ENCODE assay signal across 11 cellular contexts in the genomic region with DNA sequence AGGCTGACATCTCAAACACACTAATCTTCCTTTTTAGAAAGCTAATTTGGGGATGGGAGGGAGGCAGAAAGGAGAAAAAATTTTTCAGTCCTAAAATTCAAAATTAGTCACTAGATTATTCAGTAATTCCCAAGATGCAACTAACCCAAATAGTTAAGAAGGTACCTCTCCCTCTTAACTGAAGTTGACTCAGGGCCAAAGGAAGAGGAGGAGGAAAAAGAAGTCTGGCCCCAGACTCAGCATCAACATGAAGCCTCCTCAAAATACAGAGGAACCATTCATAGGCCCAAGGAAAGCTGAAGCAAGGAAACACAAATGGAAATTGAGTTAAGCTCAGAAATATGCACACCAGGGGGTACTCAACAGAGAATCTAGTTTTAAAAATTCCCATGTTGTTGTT. TPM values are rescaled to one million over a fixed set of nuclear protein-coding genes. Genes with fewer than 3 reads are reported as not detected.
DNase-seq lines count a peak whose midpoint lies in the region; ATAC-seq and TF ChIP-seq lines count a peak whose summit lies in the region.
"Had no signal": no experiment of that assay in that cellular context is flagged by ENCODE, and none has a peak within 500 bp of the region (broad histone marks: within the 10 kb centered on the region; RNA-seq: fewer than 3 reads in every experiment).

No MANE protein-coding gene starts in this region.

- H3K79me2 ChIP-seq in hepatocyte, result peaks cover 80% of the 10 kb centered on the region

- CTCF ChIA-PET in activated CD4-positive, alpha-beta T cell treated with anti-CD3 and anti-CD28 coated beads, Interleukin-2, amount 10 ng/mL, durations not matched to agents 7 days and 5 days (lab: Charles Lee), result interaction anchor here (0.7 to 1.6 kb wide), 3 partner anchors 11 to 121 kb away, joined by 3 to 4 read pairs (median 3); no protein-coding TSS in a partner anchor

- TF ChIP-seq CTCF in hepatocyte (IDR thresholded peaks at IDR 0.05; ENCODE audit: poor library complexity), result no peak

- ATAC-seq in activated naive CD8-positive, alpha-beta T cell treated with anti-CD3 and anti-CD28 coated beads, Interleukin-2, amount 50 U/mL, for 24 hours, result no peak
- no peak for ATAC-seq in GM18519 (IDR thresholded peaks at IDR 0.05; ENCODE audit: low FRiP score, unreplicated experiment)

- DNase-seq in activated CD4-positive, alpha-beta T cell treated with anti-CD3 and anti-CD28 coated beads, Interleukin-2, amount 10 ng/mL, durations not matched to agents 7 days and 5 days, result no peak
- DNase-seq in activated CD4-positive, alpha-beta T cell treated with anti-CD3 and anti-CD28 coated beads for 48 hours, result no peak
- no peak for DNase-seq in activated naive CD8-positive, alpha-beta T cell treated with anti-CD3 and anti-CD28 coated beads, Interleukin-2, amount 50 U/mL, for 24 hours
- DNase-seq in hepatocyte (ENCODE audit: low spot score), result no peak
- no peak for DNase-seq in amniotic stem cell (lab: John Stamatoyannopoulos, UW)
- no peak for DNase-seq in retina
- DNase-seq: CD4-positive, alpha-beta T cell had no signal

- POLR2A ChIA-PET in activated CD4-positive, alpha-beta T cell treated with anti-CD3 and anti-CD28 coated beads, Interleukin-2, amount 10 ng/mL, durations not matched to agents 7 days and 5 days (lab: Charles Lee), result no interaction called here

- peaks cover 33% of the 10 kb centered on the region for H3K4me1 Mint-ChIP-seq in activated CD4-positive, alpha-beta T cell treated with anti-CD3 and anti-CD28 coated beads, Interleukin-2, amount 10 ng/mL, durations not matched to agents 7 days and 5 days
- H3K4me1 Mint-ChIP-seq in activated naive CD8-positive, alpha-beta T cell treated with anti-CD3 and anti-CD28 coated beads, Interleukin-2, amount 50 U/mL, for 24 hours, result peaks cover 38% of the 10 kb centered on the region

- H3K27ac ChIP-seq in hepatocyte (peak overlapping the region; percentile 91), temporal lobe (ENCODE audit: low read depth, low read length) (peak overlapping the region; percentile 73)

- H3K27ac Mint-ChIP-seq in activated CD4-positive, alpha-beta T cell treated with anti-CD3 and anti-CD28 coated beads, Interleukin-2, amount 10 ng/mL, durations not matched to agents 7 days and 5 days, result peak overlapping the region; percentile 42
- peak overlapping the region; percentile 26 for H3K27ac Mint-ChIP-seq in activated naive CD8-positive, alpha-beta T cell treated with anti-CD3 and anti-CD28 coated beads, Interleukin-2, amount 50 U/mL, for 24 hours
- H3K27ac Mint-ChIP-seq: CD4-positive, alpha-beta T cell had no signal

- no peaks in the 10 kb centered on the region for H3K36me3 ChIP-seq in hepatocyte (replicated peaks; ENCODE audit: insufficient read depth, low read depth)

- no peaks in the 10 kb centered on the region for H3K27me3 Mint-ChIP-seq in activated CD4-positive, alpha-beta T cell treated with anti-CD3 and anti-CD28 coated beads, Interleukin-2, amount 10 ng/mL, durations not matched to agents 7 days and 5 days
- H3K27me3 Mint-ChIP-seq in activated naive CD8-positive, alpha-beta T cell treated with anti-CD3 and anti-CD28 coated beads, Interleukin-2, amount 50 U/mL, for 24 hours, result no peaks in the 10 kb centered on the region
- H3K27me3 Mint-ChIP-seq: CD4-positive, alpha-beta T cell; IgD-negative memory B cell had no signal

- no peak overlapping the region for H3K4me3 ChIP-seq in hepatocyte

- peaks cover 37% of the 10 kb centered on the region for H3K36me3 Mint-ChIP-seq in activated CD4-positive, alpha-beta T cell treated with anti-CD3 and anti-CD28 coated beads, Interleukin-2, amount 10 ng/mL, durations not matched to agents 7 days and 5 days (ENCODE audit: low read depth)
- H3K36me3 Mint-ChIP-seq in activated naive CD8-positive, alpha-beta T cell treated with anti-CD3 and anti-CD28 coated beads, Interleukin-2, amount 50 U/mL, for 24 hours (ENCODE audit: low read depth), result peaks cover 25% of the 10 kb centered on the region

- no peaks in the 10 kb centered on the region for H4K20me1 ChIP-seq in hepatocyte (ENCODE audit: insufficient read depth, poor library complexity, severe bottlenecking)

- H3K27me3 ChIP-seq in hepatocyte, result no peaks in the 10 kb centered on the region

- H3K9me2 ChIP-seq in hepatocyte (replicated peaks; ENCODE audit: insufficient read depth), result no peaks in the 10 kb centered on the region

- no peaks in the 10 kb centered on the region for H3K9me3 Mint-ChIP-seq in activated CD4-positive, alpha-beta T cell treated with anti-CD3 and anti-CD28 coated beads, Interleukin-2, amount 10 ng/mL, durations not matched to agents 7 days and 5 days
- no peaks in the 10 kb centered on the region for H3K9me3 Mint-ChIP-seq in activated naive CD8-positive, alpha-beta T cell treated with anti-CD3 and anti-CD28 coated beads, Interleukin-2, amount 50 U/mL, for 24 hours
- H3K9me3 Mint-ChIP-seq: CD4-positive, alpha-beta T cell; IgD-negative memory B cell had no signal

- H3K4me2 ChIP-seq in hepatocyte, result peak overlapping the region; percentile 79

- peaks cover 33% of the 10 kb centered on the region for H3K4me1 ChIP-seq in hepatocyte (ENCODE audit: insufficient read depth)

- no peaks in the 10 kb centered on the region for H3K9me3 ChIP-seq in hepatocyte (ENCODE audit: low read depth)

- H2AFZ ChIP-seq in hepatocyte, result no peak overlapping the region

- H3K4me3 Mint-ChIP-seq in activated CD4-positive, alpha-beta T cell treated with anti-CD3 and anti-CD28 coated beads, Interleukin-2, amount 10 ng/mL, durations not matched to agents 7 days and 5 days, result no peak overlapping the region
- H3K4me3 Mint-ChIP-seq in activated naive CD8-positive, alpha-beta T cell treated with anti-CD3 and anti-CD28 coated beads, Interleukin-2, amount 50 U/mL, for 24 hours, result peak overlapping the region; percentile 61
- H3K4me3 Mint-ChIP-seq: CD4-positive, alpha-beta T cell had no signal

RNA-seq across cellular contexts. Expression of gene CBX5, which starts 21.6 kb away (rescaled TPM):
- 100 to 1,000 TPM; 145 to 170 TPM for total RNA-seq in activated CD4-positive, alpha-beta T cell treated with anti-CD3 and anti-CD28 coated beads, Interleukin-2, amount 10 ng/mL, durations not matched to agents 7 days and 5 days
- 58.2 and 60.1 TPM in 2 replicates for total RNA-seq in hepatocyte
- polyA plus RNA-seq in hepatocyte, result 21.9 and 23.3 TPM in 2 replicates
- 114 TPM for total RNA-seq in temporal lobe

RNA-seq across cellular contexts. Expression of gene HNRNPA1, which starts 22.2 kb away (rescaled TPM):
- 1,000 to 10,000 TPM; 1,432 to 1,554 TPM for total RNA-seq in activated CD4-positive, alpha-beta T cell treated with anti-CD3 and anti-CD28 coated beads, Interleukin-2, amount 10 ng/mL, durations not matched to agents 7 days and 5 days
- total RNA-seq in hepatocyte (467 and 721 TPM in 2 replicates), temporal lobe (627 TPM)
- polyA plus RNA-seq in hepatocyte, result 482 and 531 TPM in 2 replicates

RNA-seq across cellular contexts. Expression of gene NFE2, which starts 42.5 kb away (rescaled TPM):
- total RNA-seq in activated CD4-positive, alpha-beta T cell treated with anti-CD3 and anti-CD28 coated beads, Interleukin-2, amount 10 ng/mL, durations not matched to agents 7 days and 5 days, result not detected
- total RNA-seq in hepatocyte (0.44 TPM in 1 of 2 replicates, not detected in the other), temporal lobe (0.98 TPM)
- 0.83 TPM in 1 of 2 replicates, not detected in the other for polyA plus RNA-seq in hepatocyte
- total RNA-seq: glomerular endothelial cell had no signal
